In genomic region chr3:194974468-194975135, GRCh38 we compare ENCODE assay signal across 22 cellular contexts.
"Had no signal": no experiment of that assay in that cellular context is flagged by ENCODE, and none has a peak within 500 bp of the region (broad histone marks: within the 10 kb centered on the region; RNA-seq: fewer than 3 reads in every experiment).

No MANE protein-coding gene starts in this region.

- H3K27ac ChIP-seq: cardiac muscle cell, lower lobe of right lung had no signal

- H3K4me3 ChIP-seq: cardiac muscle cell, lower lobe of right lung, mucosa of descending colon, smooth muscle cell had no signal

- ATAC-seq: activated CD8-positive, alpha-beta T cell treated with anti-CD3 and anti-CD28 coated beads for 36 hours; activated T-cell treated with anti-CD3 and anti-CD28 coated beads, Interleukin-2, amount 50 U/mL, for 4 hours; mucosa of descending colon; sciatic nerve; T-helper 17 cell had no signal

- H3K4me1 ChIP-seq: lower lobe of right lung had no signal

- DNase-seq: activated CD4-positive, alpha-beta T cell treated with anti-CD3 and anti-CD28 coated beads for 48 hours; activated CD8-positive, alpha-beta T cell treated with anti-CD3 and anti-CD28 coated beads for 36 hours; activated naive CD4-positive, alpha-beta T cell treated with anti-CD3 and anti-CD28 coated beads for 36 hours; activated T-cell treated with anti-CD3 and anti-CD28 coated beads, Interleukin-2, amount 50 U/mL, for 4 hours; amygdala; effector CD4-positive, alpha-beta T cell; foreskin fibroblast; kidney; lower lobe of right lung; mesendoderm; mucosa of descending colon; occipital lobe; posterior cingulate gyrus; stimulated activated CD4-positive, alpha-beta T cell treated with anti-CD3 and anti-CD28 coated beads, Interleukin-15, amount 100 ng/mL, for 24 hours; stimulated activated naive CD4-positive, alpha-beta T cell; SW 1271; T-helper 17 cell had no signal

- H3K27ac Mint-ChIP-seq: activated CD8-positive, alpha-beta T cell treated with anti-CD3 and anti-CD28 coated beads for 36 hours; activated naive CD4-positive, alpha-beta T cell treated with anti-CD3 and anti-CD28 coated beads for 36 hours; activated T-helper 2 cell treated with anti-CD3 and anti-CD28 coated beads, Interferon-gamma antibody, Interleukin-2, Interleukin-4, amounts not matched to agents 10 μg/mL and 5 μg/mL and 100 μg/mL, durations not matched to agents 14 hours and 24 hours and 36 hours; T-helper 17 cell had no signal

- H3K9me3 ChIP-seq: lower lobe of right lung, mucosa of descending colon had no signal

- H3K4me3 Mint-ChIP-seq: activated CD8-positive, alpha-beta T cell treated with anti-CD3 and anti-CD28 coated beads for 36 hours; activated naive CD4-positive, alpha-beta T cell treated with anti-CD3 and anti-CD28 coated beads for 36 hours; activated T-cell treated with anti-CD3 and anti-CD28 coated beads, Interleukin-2, amount 50 U/mL, for 4 hours; neural crest cell; T-helper 17 cell had no signal

- H3K9me3 Mint-ChIP-seq: activated CD8-positive, alpha-beta T cell treated with anti-CD3 and anti-CD28 coated beads for 36 hours; activated naive CD4-positive, alpha-beta T cell treated with anti-CD3 and anti-CD28 coated beads for 36 hours; activated T-helper 2 cell treated with anti-CD3 and anti-CD28 coated beads, Interferon-gamma antibody, Interleukin-2, Interleukin-4, amounts not matched to agents 10 μg/mL and 5 μg/mL and 100 μg/mL, durations not matched to agents 14 hours and 24 hours and 36 hours had no signal

- H3K36me3 ChIP-seq: cardiac muscle cell, lower lobe of right lung had no signal

- H3K4me1 Mint-ChIP-seq: neural crest cell, T-helper 17 cell had no signal

- H3K4me2 ChIP-seq: smooth muscle cell had no signal
